Comparison of ENCODE assay signal across 10 cellular contexts in genomic region chr16:12062343-12063003, GRCh38.
DNase-seq lines count a peak whose midpoint lies in the region; ATAC-seq, FAIRE-seq and TF ChIP-seq lines count a peak whose summit lies in the region.
"Had no signal": no experiment of that assay in that cellular context is flagged by ENCODE, and none has a peak within 500 bp of the region (broad histone marks: within the 10 kb centered on the region; RNA-seq: fewer than 3 reads in every experiment).

No MANE protein-coding gene starts in this region.

- DNase-seq in Calu3 (peak; percentile 27), RCC 7860 (ENCODE audit: low spot score) (peak; percentile 85), fibroblast of the conjunctiva (ENCODE audit: low read depth) (peak; percentile 72), posterior vena cava (ENCODE audit: low spot score) (peak; percentile 97)

- H3K27ac Mint-ChIP-seq in Calu3 (ENCODE audit: unreplicated experiment) = no peak overlapping the region
- H3K27ac Mint-ChIP-seq: activated naive CD8-positive, alpha-beta T cell had no signal

- CTCF ChIA-PET in Calu3 (lab: Charles Lee) = interaction anchor here (0.6 to 1.3 kb wide), 2 partner anchors 15 to 305 kb away, joined by 4 to 7 read pairs; no protein-coding TSS in a partner anchor

- peaks cover 19% of the 10 kb centered on the region for H3K4me1 Mint-ChIP-seq in Calu3 (ENCODE audit: low read depth, unreplicated experiment)

- ATAC-seq in HG03280 (IDR thresholded peaks at IDR 0.05; ENCODE audit: unreplicated experiment) (no peak), GM19328 (IDR thresholded peaks at IDR 0.05; ENCODE audit: unreplicated experiment) (no peak), GM19467 (IDR thresholded peaks at IDR 0.05; ENCODE audit: unreplicated experiment) (no peak), GM21515 (IDR thresholded peaks at IDR 0.05; ENCODE audit: unreplicated experiment) (no peak)

- no peak overlapping the region for H3K4me3 Mint-ChIP-seq in Calu3 (ENCODE audit: low read depth, unreplicated experiment)
- H3K4me3 Mint-ChIP-seq: activated naive CD8-positive, alpha-beta T cell had no signal

- BruUV-seq in Calu3 (replicated peaks; lab: Mats Ljungman, UMichigan) = no TSS peak

- H3K27me3 Mint-ChIP-seq in Calu3 (ENCODE audit: unreplicated experiment) = no peaks in the 10 kb centered on the region
- H3K27me3 Mint-ChIP-seq: activated naive CD8-positive, alpha-beta T cell had no signal

- no peak for TF ChIP-seq CTCF in Calu3 (IDR thresholded peaks at IDR 0.05; ENCODE audit: unreplicated experiment)

- intact Hi-C loops in Calu3 (cut with micrococcal nuclease; ENCODE audit: unreplicated experiment) = no loop called here
- intact Hi-C loops in posterior vena cava (cut with DNase I) = loop anchor here in 1 of 2 donors (10.0 kb wide), 2 partner anchors 88 to 668 kb away; partner anchors contain the start of gene SNX29

- peaks cover 9% of the 10 kb centered on the region for H3K36me3 Mint-ChIP-seq in Calu3 (ENCODE audit: insufficient read depth, unreplicated experiment)
- H3K36me3 Mint-ChIP-seq: activated naive CD8-positive, alpha-beta T cell had no signal

- H3K9me3 Mint-ChIP-seq in Calu3 (ENCODE audit: low read depth, unreplicated experiment) = no peaks in the 10 kb centered on the region

- FAIRE-seq in RCC 7860 (lab: Jason Lieb, UNC) = peak; percentile 84
- FAIRE-seq: GM12891 had no signal

Comparison
In these comparisons a context has a peak if more than half of its experiments do, and no peak if none do; other contexts are left out.
1. DNase-seq: peak in every context shown above with its lines; median percentile 97 in posterior vena cava; 85 in RCC 7860; 72 in fibroblast of the conjunctiva; 27 in Calu3.